ENCODE assay signal across 8 cellular contexts in genomic region chr20:33719277-33719988, GRCh38. TPM values are rescaled to one million over a fixed set of nuclear protein-coding genes. Genes with fewer than 3 reads are reported as not detected.
DNase-seq lines count a peak whose midpoint lies in the region; FAIRE-seq and TF ChIP-seq lines count a peak whose summit lies in the region.

No MANE protein-coding gene starts in this region.

- H3K4me1 Mint-ChIP-seq in activated T-cell treated with anti-CD3 and anti-CD28 coated beads, Interleukin-2, amount 50 U/mL, for 24 hours (ENCODE audit: low read depth): peaks cover 32% of the 10 kb centered on the region
- H3K4me1 Mint-ChIP-seq in activated naive CD8-positive, alpha-beta T cell (ENCODE audit: low read depth): peaks cover 25% of the 10 kb centered on the region

- peak overlapping the region; percentile 92 for H3K4me3 Mint-ChIP-seq in activated T-cell treated with anti-CD3 and anti-CD28 coated beads, Interleukin-2, amount 50 U/mL, for 24 hours
- peak overlapping the region; percentile 88 for H3K4me3 Mint-ChIP-seq in activated naive CD8-positive, alpha-beta T cell

- H3K9me3 Mint-ChIP-seq in activated T-cell treated with anti-CD3 and anti-CD28 coated beads, Interleukin-2, amount 50 U/mL, for 24 hours: no peaks in the 10 kb centered on the region
- H3K9me3 Mint-ChIP-seq in activated naive CD8-positive, alpha-beta T cell (ENCODE audit: low read depth): no peaks in the 10 kb centered on the region

- H3K4me3 ChIP-seq in thyroid gland (replicated peaks in 1 of 3): peak overlapping the region; percentile 34 to 62 (median 47)

- no peak for TF ChIP-seq CTCF in thyroid gland (IDR thresholded peaks at IDR 0.05)

- H3K9me3 ChIP-seq in thyroid gland: no peaks in the 10 kb centered on the region

- DNase-seq in activated T-cell treated with anti-CD3 and anti-CD28 coated beads, Interleukin-2, amount 50 U/mL, for 24 hours: no peak
- no peak for DNase-seq in activated T-cell treated with anti-CD3 and anti-CD28 coated beads, Interleukin-2, amount 50 U/mL, for 1 hour
- DNase-seq in left kidney (ENCODE audit: low read depth, low spot score) (peak; percentile 3), thyroid gland (no peak), NCI-H2107 (lab: John Stamatoyannopoulos, UW) (no peak), glomerular visceral epithelial cell (ENCODE audit: extremely low spot score) (no peak), RCC 7860 (ENCODE audit: low spot score) (no peak)

- H3K36me3 Mint-ChIP-seq in activated T-cell treated with anti-CD3 and anti-CD28 coated beads, Interleukin-2, amount 50 U/mL, for 24 hours (ENCODE audit: low read depth): peaks cover 6% of the 10 kb centered on the region
- H3K36me3 Mint-ChIP-seq in activated naive CD8-positive, alpha-beta T cell: peaks cover 2% of the 10 kb centered on the region

- H3K27ac Mint-ChIP-seq in activated T-cell treated with anti-CD3 and anti-CD28 coated beads, Interleukin-2, amount 50 U/mL, for 24 hours: peak overlapping the region; percentile 90
- peak overlapping the region; percentile 86 for H3K27ac Mint-ChIP-seq in activated naive CD8-positive, alpha-beta T cell

- no peak for FAIRE-seq in RCC 7860 (lab: Jason Lieb, UNC)

- no peak for TF ChIP-seq POLR2A in thyroid gland (IDR thresholded peaks at IDR 0.05)

- no peaks in the 10 kb centered on the region for H3K36me3 ChIP-seq in thyroid gland

- no peaks in the 10 kb centered on the region for H3K27me3 Mint-ChIP-seq in activated T-cell treated with anti-CD3 and anti-CD28 coated beads, Interleukin-2, amount 50 U/mL, for 24 hours
- no peaks in the 10 kb centered on the region for H3K27me3 Mint-ChIP-seq in activated naive CD8-positive, alpha-beta T cell

- H3K27ac ChIP-seq in thyroid gland: peak overlapping the region; percentile 51 to 64 (median 57)

- H3K4me1 ChIP-seq in thyroid gland: peaks cover 11 to 18% of the 10 kb centered on the region in 2 donors

- intact Hi-C loops in thyroid gland (cut with DNase I): no loop called here

- 50 to 63% methylated on average over 13 of the region's 13 CpGs for WGBS in thyroid gland, 2 donors

- H3K27me3 ChIP-seq in thyroid gland: no peaks in the 10 kb centered on the region

RNA-seq across cellular contexts. Expression of gene PXMP4, which starts 0.7 kb away (rescaled TPM):
- total RNA-seq in thyroid gland: 10 to 100 TPM; 17.7 to 31.2 (median 22.0) TPM

RNA-seq across cellular contexts. Expression of gene ZNF341, which starts 12.4 kb away (rescaled TPM):
- total RNA-seq in thyroid gland: 1 to 10 TPM; 1.1 to 3.5 (median 2.8) TPM

RNA-seq across cellular contexts. Expression of gene E2F1, which starts 33.2 kb away (rescaled TPM):
- under 1 TPM in 3 of 4 donors, not detected in 1; 0.42 to 0.89 (median 0.67) TPM for total RNA-seq in thyroid gland

RNA-seq across cellular contexts. Expression of gene NECAB3, which starts 45.2 kb away (rescaled TPM):
- total RNA-seq in thyroid gland: 10 to 100 TPM; 65.2 to 99.8 (median 73.4) TPM

RNA-seq across cellular contexts. Expression of gene ACTL10, which starts 52.7 kb away (rescaled TPM):
- 1 to 10 TPM; 2.1 to 3.9 (median 2.6) TPM for total RNA-seq in thyroid gland
